In the genomic region with DNA sequence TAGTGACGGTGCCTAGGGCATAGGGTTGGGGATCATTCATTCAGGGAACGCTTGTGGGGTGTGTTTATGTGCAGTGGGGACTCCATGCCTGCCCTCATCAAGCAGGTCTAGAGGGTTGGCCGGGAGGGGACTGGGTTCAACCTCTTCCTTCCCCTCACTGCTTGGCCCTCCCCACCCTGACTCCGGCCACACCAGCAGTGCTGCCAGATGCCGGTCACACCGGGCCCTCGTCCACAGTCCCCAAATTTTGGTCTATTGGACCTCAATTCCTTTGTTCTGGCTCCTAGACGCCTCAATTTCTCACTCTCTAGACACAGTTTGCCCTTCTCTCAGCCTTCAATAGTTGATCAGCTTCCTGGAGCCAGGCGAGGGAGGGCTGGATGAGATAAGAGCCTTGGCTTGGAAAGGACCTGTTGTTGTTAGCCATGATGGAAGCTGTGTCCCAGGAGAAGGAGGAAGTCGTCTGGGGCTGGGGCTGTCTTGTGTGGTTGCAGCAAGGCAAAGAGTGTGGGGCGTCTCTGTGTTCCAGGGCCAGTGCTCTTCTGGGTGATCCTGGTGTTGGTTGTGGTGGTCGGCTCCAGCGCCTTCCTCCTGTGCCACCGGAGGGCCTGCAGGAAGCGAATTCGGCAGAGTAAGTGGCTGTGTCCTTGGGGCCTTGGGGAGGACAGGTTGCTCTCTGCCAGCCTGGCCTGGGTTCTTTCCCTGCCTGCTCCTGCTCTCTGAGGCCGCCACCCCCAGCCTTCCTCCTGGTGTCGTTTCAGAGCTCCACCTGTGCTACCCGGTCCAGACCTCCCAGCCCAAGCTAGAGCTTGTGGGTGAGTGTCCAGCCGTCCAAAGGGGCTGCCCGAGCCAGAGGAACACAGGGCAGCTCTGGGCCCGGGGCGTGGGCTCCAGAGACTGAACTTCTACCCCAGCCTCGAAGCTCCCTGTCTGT, we compare ENCODE assay signal across 1 cellular context.
TF ChIP-seq lines count a peak whose summit lies in the region.

No MANE protein-coding gene starts in this region.

TF ChIP-seq in HCT116, 20 proteins besides CTCF, POLR2A, EP300 and RAD21 (continued from another document):
- TF ChIP-seq, protein P1, sequence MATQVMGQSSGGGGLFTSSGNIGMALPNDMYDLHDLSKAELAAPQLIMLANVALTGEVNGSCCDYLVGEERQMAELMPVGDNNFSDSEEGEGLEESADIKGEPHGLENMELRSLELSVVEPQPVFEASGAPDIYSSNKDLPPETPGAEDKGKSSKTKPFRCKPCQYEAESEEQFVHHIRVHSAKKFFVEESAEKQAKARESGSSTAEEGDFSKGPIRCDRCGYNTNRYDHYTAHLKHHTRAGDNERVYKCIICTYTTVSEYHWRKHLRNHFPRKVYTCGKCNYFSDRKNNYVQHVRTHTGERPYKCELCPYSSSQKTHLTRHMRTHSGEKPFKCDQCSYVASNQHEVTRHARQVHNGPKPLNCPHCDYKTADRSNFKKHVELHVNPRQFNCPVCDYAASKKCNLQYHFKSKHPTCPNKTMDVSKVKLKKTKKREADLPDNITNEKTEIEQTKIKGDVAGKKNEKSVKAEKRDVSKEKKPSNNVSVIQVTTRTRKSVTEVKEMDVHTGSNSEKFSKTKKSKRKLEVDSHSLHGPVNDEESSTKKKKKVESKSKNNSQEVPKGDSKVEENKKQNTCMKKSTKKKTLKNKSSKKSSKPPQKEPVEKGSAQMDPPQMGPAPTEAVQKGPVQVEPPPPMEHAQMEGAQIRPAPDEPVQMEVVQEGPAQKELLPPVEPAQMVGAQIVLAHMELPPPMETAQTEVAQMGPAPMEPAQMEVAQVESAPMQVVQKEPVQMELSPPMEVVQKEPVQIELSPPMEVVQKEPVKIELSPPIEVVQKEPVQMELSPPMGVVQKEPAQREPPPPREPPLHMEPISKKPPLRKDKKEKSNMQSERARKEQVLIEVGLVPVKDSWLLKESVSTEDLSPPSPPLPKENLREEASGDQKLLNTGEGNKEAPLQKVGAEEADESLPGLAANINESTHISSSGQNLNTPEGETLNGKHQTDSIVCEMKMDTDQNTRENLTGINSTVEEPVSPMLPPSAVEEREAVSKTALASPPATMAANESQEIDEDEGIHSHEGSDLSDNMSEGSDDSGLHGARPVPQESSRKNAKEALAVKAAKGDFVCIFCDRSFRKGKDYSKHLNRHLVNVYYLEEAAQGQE (IDR thresholded peaks at IDR 0.05; ENCODE audit: low read depth), result no peak
- TF ChIP-seq CBX3 (IDR thresholded peaks at IDR 0.05; ENCODE audit: low read depth) (no peak), ZFX (IDR thresholded peaks at IDR 0.05) (no peak), CEBPB (IDR thresholded peaks at IDR 0.05; ENCODE audit: low read depth) (no peak), EZH2phosphoT487 (IDR thresholded peaks at IDR 0.05; ENCODE audit: borderline replicate concordance) (no peak), EZH2 (IDR thresholded peaks at IDR 0.05) (no peak), TCF7L2 (IDR thresholded peaks at IDR 0.05; ENCODE audit: borderline replicate concordance, extremely low read depth, insufficient read depth, insufficient read length) (no peak), SRF (IDR thresholded peaks at IDR 0.05; ENCODE audit: low read depth) (no peak), EGR1 (IDR thresholded peaks at IDR 0.05; ENCODE audit: low read depth) (no peak)
